Comparison of ENCODE assay signal across 1 cellular context in genomic region chr19:497861-498590, GRCh38.
TF ChIP-seq lines count a peak whose summit lies in the region.

No MANE protein-coding gene starts in this region.

TF ChIP-seq in HepG2, 621 proteins besides CTCF, POLR2A, EP300 and RAD21 (continued from another document and continues in another):
- no peak for TF ChIP-seq HBP1 (CRISPR knock-in tag; IDR thresholded peaks at IDR 0.05; ENCODE audit: low read depth)
- no peak for TF ChIP-seq FOSL1 (CRISPR knock-in tag; IDR thresholded peaks at IDR 0.05; ENCODE audit: borderline replicate concordance)
- TF ChIP-seq NFRKB (IDR thresholded peaks at IDR 0.05) = no peak
- TF ChIP-seq DNMT1 (CRISPR knock-in tag; IDR thresholded peaks at IDR 0.05) = no peak; the same call in 1 of the 2 replicates
- no peak for TF ChIP-seq ZNF431 (CRISPR knock-in tag; IDR thresholded peaks at IDR 0.05; ENCODE audit: borderline replicate concordance, low read depth)
- no peak for TF ChIP-seq ZNF136 (CRISPR knock-in tag; IDR thresholded peaks at IDR 0.05; ENCODE audit: low read depth)
- TF ChIP-seq ZNF33B (CRISPR knock-in tag; IDR thresholded peaks at IDR 0.05) = no peak
- no peak for TF ChIP-seq ZNF552 (CRISPR knock-in tag; IDR thresholded peaks at IDR 0.05; ENCODE audit: borderline replicate concordance)
- no peak for TF ChIP-seq THAP7 (CRISPR knock-in tag; IDR thresholded peaks at IDR 0.05)
- 0 out of 2 replicates have a peak, but pooled peaks have one; percentile 55 for TF ChIP-seq ZNF230 (CRISPR knock-in tag; IDR thresholded peaks at IDR 0.05)
- TF ChIP-seq ZFP36 (IDR thresholded peaks at IDR 0.05; ENCODE audit: borderline replicate concordance, low read depth, low read length, partially characterized antibody) = peak; percentile 94
- TF ChIP-seq ZNF343 (CRISPR knock-in tag; IDR thresholded peaks at IDR 0.05) = no peak
- no peak for TF ChIP-seq ZNF160 (CRISPR knock-in tag; IDR thresholded peaks at IDR 0.05)
- no peak for TF ChIP-seq ZNF512B (CRISPR knock-in tag; IDR thresholded peaks at IDR 0.05; ENCODE audit: borderline replicate concordance)
- TF ChIP-seq FOXA3 (CRISPR knock-in tag; IDR thresholded peaks at IDR 0.05) = no peak
- TF ChIP-seq ATRX (CRISPR knock-in tag; IDR thresholded peaks at IDR 0.05; ENCODE audit: borderline replicate concordance) = no peak
- no peak for TF ChIP-seq MZF1 (CRISPR knock-in tag; IDR thresholded peaks at IDR 0.05; ENCODE audit: borderline replicate concordance)
- no peak for TF ChIP-seq ZMAT3 (CRISPR knock-in tag; conservative IDR thresholded peaks at IDR 0.05)
- no peak for TF ChIP-seq ZEB1 (IDR thresholded peaks at IDR 0.05; ENCODE audit: insufficient replicate concordance, low read depth)
- TF ChIP-seq TAF15 (IDR thresholded peaks at IDR 0.05; ENCODE audit: low read depth, low read length, poor library complexity, severe bottlenecking) = no peak
- no peak for TF ChIP-seq ZNF331 (CRISPR knock-in tag; IDR thresholded peaks at IDR 0.05)
- no peak for TF ChIP-seq MNT (IDR thresholded peaks at IDR 0.05)
- TF ChIP-seq MYC (CRISPR knock-in tag; IDR thresholded peaks at IDR 0.05; ENCODE audit: borderline replicate concordance) = no peak
- TF ChIP-seq SPEN (CRISPR knock-in tag; IDR thresholded peaks at IDR 0.05; ENCODE audit: low read depth) = peak; percentile 24; the same call in 1 of the 2 replicates
- TF ChIP-seq ZNF383 (CRISPR knock-in tag; IDR thresholded peaks at IDR 0.05; ENCODE audit: borderline replicate concordance) = no peak
- TF ChIP-seq BHLHE40 (IDR thresholded peaks at IDR 0.05; ENCODE audit: low read length) = no peak
- no peak for TF ChIP-seq AGO2 (optimal IDR thresholded peaks at IDR 0.05; ENCODE audit: low read depth, low read length)
- TF ChIP-seq FIP1L1 (IDR thresholded peaks at IDR 0.05; ENCODE audit: borderline replicate concordance, insufficient read depth, low read depth, low read length) = no peak
- no peak for TF ChIP-seq NR2F2 (IDR thresholded peaks at IDR 0.05; ENCODE audit: borderline replicate concordance, low read depth)
- TF ChIP-seq ZKSCAN1 (IDR thresholded peaks at IDR 0.05; ENCODE audit: low read length) = no peak
- no peak for TF ChIP-seq ZNF841 (CRISPR knock-in tag; IDR thresholded peaks at IDR 0.05; ENCODE audit: borderline replicate concordance)
- TF ChIP-seq ZNF329 (CRISPR knock-in tag; IDR thresholded peaks at IDR 0.05; ENCODE audit: low read depth) = no peak
- TF ChIP-seq MEF2D (CRISPR knock-in tag; IDR thresholded peaks at IDR 0.05) = 0 out of 2 replicates have a peak, but pooled peaks have one; percentile 21
- TF ChIP-seq ZNF709 (CRISPR knock-in tag; IDR thresholded peaks at IDR 0.05) = no peak
- TF ChIP-seq SATB2 (CRISPR knock-in tag; IDR thresholded peaks at IDR 0.05) = no peak
- no peak for TF ChIP-seq RXRB (CRISPR knock-in tag; IDR thresholded peaks at IDR 0.05; ENCODE audit: borderline replicate concordance)
- peak; percentile 30; the same call in 1 of the 2 replicates for TF ChIP-seq GABPB1 (CRISPR knock-in tag; IDR thresholded peaks at IDR 0.05)
- no peak for TF ChIP-seq PBX2 (CRISPR knock-in tag; IDR thresholded peaks at IDR 0.05)
- TF ChIP-seq ZNF788 (CRISPR knock-in tag; IDR thresholded peaks at IDR 0.05; ENCODE audit: borderline replicate concordance) = no peak
- no peak for TF ChIP-seq KLF15 (CRISPR knock-in tag; IDR thresholded peaks at IDR 0.05; ENCODE audit: borderline replicate concordance)
- TF ChIP-seq HMG20A (CRISPR knock-in tag; IDR thresholded peaks at IDR 0.05; ENCODE audit: borderline replicate concordance) = no peak
- TF ChIP-seq IRF1 (CRISPR knock-in tag; IDR thresholded peaks at IDR 0.05; ENCODE audit: low read depth) = no peak
- TF ChIP-seq PRDM10 (CRISPR knock-in tag; IDR thresholded peaks at IDR 0.05; ENCODE audit: low read depth) = no peak
- TF ChIP-seq CBX5 (CRISPR knock-in tag; IDR thresholded peaks at IDR 0.05; ENCODE audit: borderline replicate concordance) = no peak; the same call in 1 of the 2 replicates
- peak; percentile 82 for TF ChIP-seq ZFX (CRISPR knock-in tag; IDR thresholded peaks at IDR 0.05; ENCODE audit: low read depth)
- no peak for TF ChIP-seq ZBTB7B (CRISPR knock-in tag; IDR thresholded peaks at IDR 0.05)
- TF ChIP-seq ZNF362 (CRISPR knock-in tag; IDR thresholded peaks at IDR 0.05; ENCODE audit: borderline replicate concordance) = no peak
- TF ChIP-seq ZNF274 (CRISPR knock-in tag; IDR thresholded peaks at IDR 0.05) = no peak
- TF ChIP-seq KLF12 (CRISPR knock-in tag; IDR thresholded peaks at IDR 0.05; ENCODE audit: borderline replicate concordance) = peak; percentile 43; the same call in 1 of the 2 replicates
- TF ChIP-seq ZNF704 (CRISPR knock-in tag; IDR thresholded peaks at IDR 0.05; ENCODE audit: borderline replicate concordance) = no peak
- TF ChIP-seq ZBTB42 (CRISPR knock-in tag; IDR thresholded peaks at IDR 0.05) = peak; percentile 23; the same call in 1 of the 2 replicates
- TF ChIP-seq NCOA5 (CRISPR knock-in tag; IDR thresholded peaks at IDR 0.05) = no peak
- TF ChIP-seq SNRNP70 (IDR thresholded peaks at IDR 0.05; ENCODE audit: low read depth, low read length) = no peak
- TF ChIP-seq RBM22 (optimal IDR thresholded peaks at IDR 0.05; ENCODE audit: low read length) = no peak
- peak; percentile 60; the same call in 1 of the 2 replicates for TF ChIP-seq EEA1 (CRISPR knock-in tag; IDR thresholded peaks at IDR 0.05; ENCODE audit: borderline replicate concordance)
